16 cellular contexts compared by ENCODE assay signal in the genomic region with DNA sequence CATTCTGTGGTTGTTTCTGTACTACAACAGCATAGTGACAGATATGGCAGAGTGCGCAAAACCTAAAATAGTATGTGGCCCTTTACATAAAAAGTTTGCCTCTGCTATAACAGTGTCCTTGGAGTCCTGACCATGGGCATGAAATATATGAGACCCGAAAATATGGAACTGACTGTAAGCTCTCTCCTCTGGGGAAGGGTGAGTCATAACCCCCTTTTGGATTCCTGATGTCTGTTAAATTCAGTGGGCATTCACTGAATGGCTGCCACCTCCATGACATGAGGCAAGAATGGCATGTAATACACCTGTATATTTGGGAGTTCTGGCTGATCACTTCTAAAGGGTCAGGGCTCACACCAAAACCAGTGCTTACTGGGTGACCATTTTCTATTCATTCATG. TPM values are rescaled to one million over a fixed set of nuclear protein-coding genes. Genes with fewer than 3 reads are reported as not detected.
DNase-seq lines count a peak whose midpoint lies in the region; ATAC-seq, FAIRE-seq and TF ChIP-seq lines count a peak whose summit lies in the region.
"Had no signal": no experiment of that assay in that cellular context is flagged by ENCODE, and none has a peak within 500 bp of the region (broad histone marks: within the 10 kb centered on the region; RNA-seq: fewer than 3 reads in every experiment).

No MANE protein-coding gene starts in this region.

- no peak for TF ChIP-seq CTCF in liver (IDR thresholded peaks at IDR 0.05; ENCODE audit: low read depth, low read length, missing input control)
- no peak for TF ChIP-seq CTCF in HepG2 (CRISPR knock-in tag; IDR thresholded peaks at IDR 0.05)
- no peak for TF ChIP-seq CTCF in prostate gland (IDR thresholded peaks at IDR 0.05)

- no peaks in the 10 kb centered on the region for H4K20me1 ChIP-seq in HepG2 (ENCODE audit: insufficient read depth, low read length)

- H3K27me3 ChIP-seq in liver (ENCODE audit: control insufficient read depth in 4 of 4, insufficient read depth in 4 of 4, low read length in 3 of 4), result no peaks in the 10 kb centered on the region
- H3K27me3 ChIP-seq in HepG2 (ENCODE audit: control insufficient read depth in 1 of 2, insufficient read depth in 2 of 2, low read length in 2 of 2), result no peaks in the 10 kb centered on the region
- no peaks in the 10 kb centered on the region for H3K27me3 ChIP-seq in prostate gland (replicated peaks; ENCODE audit: insufficient read depth)
- H3K27me3 ChIP-seq: BLaER1 had no signal

- H3K4me3 ChIP-seq in liver (ENCODE audit: low read depth in 1 of 3, low read length in 3 of 3) (no peak overlapping the region), HepG2 (replicated peaks in 1 of 3; ENCODE audit: insufficient read depth in 1 of 3, low read depth in 2 of 3, low read length in 3 of 3) (no peak overlapping the region), prostate gland (no peak overlapping the region)
- H3K4me3 ChIP-seq: BLaER1 had no signal

- H3K79me2 ChIP-seq in HepG2 (ENCODE audit: insufficient read depth, low read length), result peaks cover 61% of the 10 kb centered on the region

- intact Hi-C loops in HepG2 (cut with micrococcal nuclease; ENCODE audit: unreplicated experiment), result no loop called here
- intact Hi-C loops in prostate gland (cut with DNase I), result no loop called here

- H3K9me3 ChIP-seq in liver (ENCODE audit: control insufficient read depth in 4 of 4, low read length in 3 of 4) (no peaks in the 10 kb centered on the region), HepG2 (ENCODE audit: low read length) (no peaks in the 10 kb centered on the region), prostate gland (no peaks in the 10 kb centered on the region)
- H3K9me3 ChIP-seq: BLaER1 had no signal

- H3K4me3 Mint-ChIP-seq in activated naive CD8-positive, alpha-beta T cell treated with anti-CD3 and anti-CD28 coated beads, Interleukin-2, amount 10 ng/mL, durations not matched to agents 7 days and 5 days, result peak overlapping the region; percentile 31
- peak overlapping the region in 4 of 10 donors; percentile 25 to 59 (median 48) for H3K4me3 Mint-ChIP-seq in naive thymus-derived CD8-positive, alpha-beta T cell

- H3K27ac Mint-ChIP-seq in activated naive CD8-positive, alpha-beta T cell treated with anti-CD3 and anti-CD28 coated beads, Interleukin-2, amount 10 ng/mL, durations not matched to agents 7 days and 5 days, result no peak overlapping the region
- peak overlapping the region in 6 of 10 donors; percentile 85 to 97 (median 91) for H3K27ac Mint-ChIP-seq in naive thymus-derived CD8-positive, alpha-beta T cell

- no peaks in the 10 kb centered on the region for H3K27me3 Mint-ChIP-seq in activated naive CD8-positive, alpha-beta T cell treated with anti-CD3 and anti-CD28 coated beads, Interleukin-2, amount 10 ng/mL, durations not matched to agents 7 days and 5 days
- no peaks in the 10 kb centered on the region for H3K27me3 Mint-ChIP-seq in naive thymus-derived CD8-positive, alpha-beta T cell

- in situ Hi-C loops in HepG2 (cut with HindIII; ENCODE audit: extremely low pct_ligation_motif_present, low pct_unique_long_range_greater_than_20kb), result no loop called here

- TF ChIP-seq RAD21 in liver (IDR thresholded peaks at IDR 0.05) (no peak), HepG2 (CRISPR knock-in tag; IDR thresholded peaks at IDR 0.05) (no peak)

- H3K9ac ChIP-seq in liver (ENCODE audit: low read depth in 1 of 2, low read length in 2 of 2), result no peak overlapping the region
- no peak overlapping the region for H3K9ac ChIP-seq in HepG2 (ENCODE audit: insufficient read depth, low read depth, low read length)

- no peaks in the 10 kb centered on the region for H3K36me3 ChIP-seq in liver (ENCODE audit: control insufficient read depth in 4 of 4, insufficient read depth in 3 of 4, low read depth in 1 of 4, low read length in 3 of 4)
- no peaks in the 10 kb centered on the region for H3K36me3 ChIP-seq in HepG2 (replicated peaks in 1 of 2; ENCODE audit: control insufficient read depth in 1 of 2, insufficient read depth in 2 of 2, low read length in 2 of 2)
- H3K36me3 ChIP-seq in prostate gland, result no peaks in the 10 kb centered on the region
- H3K36me3 ChIP-seq: BLaER1 had no signal

- peaks cover 20% of the 10 kb centered on the region for H3K36me3 Mint-ChIP-seq in activated naive CD8-positive, alpha-beta T cell treated with anti-CD3 and anti-CD28 coated beads, Interleukin-2, amount 10 ng/mL, durations not matched to agents 7 days and 5 days
- peaks cover 0 to 2% (median 0%) of the 10 kb centered on the region in 3 donors for H3K36me3 Mint-ChIP-seq in naive thymus-derived CD8-positive, alpha-beta T cell

- DNase-seq in HepG2 (ENCODE audit: low spot score), result no peak
- DNase-seq in activated naive CD8-positive, alpha-beta T cell treated with anti-CD3 and anti-CD28 coated beads, Interleukin-2, amount 10 ng/mL, durations not matched to agents 7 days and 5 days, result no peak
- DNase-seq in naive thymus-derived CD8-positive, alpha-beta T cell, result no peak
- no peak for DNase-seq in GDM1 (lab: John Stamatoyannopoulos, UW)
- DNase-seq in prostate gland (ENCODE audit: low spot score), result no peak
- no peak for DNase-seq in kidney tubule cell (ENCODE audit: low spot score)
- DNase-seq: GF-D8, midbrain, MM.1S, NCI-H446, T-helper 9 cell had no signal

- no peaks in the 10 kb centered on the region for H3K9me3 Mint-ChIP-seq in activated naive CD8-positive, alpha-beta T cell treated with anti-CD3 and anti-CD28 coated beads, Interleukin-2, amount 10 ng/mL, durations not matched to agents 7 days and 5 days
- no peaks in the 10 kb centered on the region for H3K9me3 Mint-ChIP-seq in naive thymus-derived CD8-positive, alpha-beta T cell

- BruUV-seq in HepG2 (replicated peaks; lab: Mats Ljungman, UMichigan), result no TSS peak

- CTCF ChIA-PET in HepG2 (lab: Yijun Ruan, JAX; ENCODE audit: low intra/inter-chr PET ratio, low total read pairs), result no interaction called here

- no peak overlapping the region for H2AFZ ChIP-seq in HepG2 (ENCODE audit: low read length)

- TF ChIP-seq POLR2A in HepG2 (IDR thresholded peaks at IDR 0.05; ENCODE audit: insufficient read depth in 1 of 2, low read depth in 2 of 2, low read length in 2 of 2) (no peak), prostate gland (IDR thresholded peaks at IDR 0.05) (no peak)

- WGBS in liver, result 64% methylated on average over 2 of the region's 2 CpGs
- WGBS in HepG2 (ENCODE audit: low lambda C conversion rate), result 98% methylated on average over 2 of the region's 2 CpGs
- 68% methylated on average over 2 of the region's 2 CpGs for WGBS in prostate gland

- ATAC-seq in HepG2 (no peak), HG03565 (IDR thresholded peaks at IDR 0.05; ENCODE audit: unreplicated experiment) (no peak)
- no peak for ATAC-seq in activated naive CD8-positive, alpha-beta T cell treated with anti-CD3 and anti-CD28 coated beads, Interleukin-2, amount 10 ng/mL, durations not matched to agents 7 days and 5 days (ENCODE audit: low read depth)
- no peak for ATAC-seq in naive thymus-derived CD8-positive, alpha-beta T cell
- ATAC-seq: esophagus mucosa had no signal

- FAIRE-seq in HepG2 (lab: Jason Lieb, UNC), result no peak
- FAIRE-seq: RCC 7860 had no signal

- no peak overlapping the region for H3K4me2 ChIP-seq in HepG2 (ENCODE audit: low read depth, low read length)

- H3K4me1 ChIP-seq in liver (ENCODE audit: control insufficient read depth in 4 of 4, insufficient read depth in 4 of 4, low read length in 3 of 4) (peaks cover 17 to 65% (median 45%) of the 10 kb centered on the region in 4 donors), HepG2 (ENCODE audit: insufficient read depth, low read length) (peaks cover 100% of the 10 kb centered on the region), prostate gland (replicated peaks) (peaks cover 45% of the 10 kb centered on the region)

- H3K27ac ChIP-seq in liver (ENCODE audit: low read depth in 1 of 2, low read length in 2 of 2) (peak overlapping the region; percentile 81 to 92), HepG2 (ENCODE audit: extremely low read length, insufficient read depth, low read length) (no peak overlapping the region), prostate gland (no peak overlapping the region)
- H3K27ac ChIP-seq: BLaER1 had no signal

- POLR2A ChIA-PET in HepG2 (lab: Yijun Ruan, JAX), result no interaction called here
- POLR2A ChIA-PET in activated naive CD8-positive, alpha-beta T cell treated with anti-CD3 and anti-CD28 coated beads, Interleukin-2, amount 10 ng/mL, durations not matched to agents 7 days and 5 days (lab: Charles Lee), result interaction anchor here (3.3 to 4.4 kb wide), 2 partner anchors 21 to 33 kb away, joined by 19 to 33 read pairs; no protein-coding TSS in a partner anchor
- POLR2A ChIA-PET in naive thymus-derived CD8-positive, alpha-beta T cell (lab: Charles Lee), result interaction anchor here (1.3 to 15.4 kb wide), 6 partner anchors 16 to 53 kb away, joined by 4 to 250 read pairs (median 6); no protein-coding TSS in a partner anchor

- peaks cover 70% of the 10 kb centered on the region for H3K4me1 Mint-ChIP-seq in activated naive CD8-positive, alpha-beta T cell treated with anti-CD3 and anti-CD28 coated beads, Interleukin-2, amount 10 ng/mL, durations not matched to agents 7 days and 5 days
- H3K4me1 Mint-ChIP-seq in naive thymus-derived CD8-positive, alpha-beta T cell, result peaks cover 48 to 52% (median 50%) of the 10 kb centered on the region in 4 donors

- TF ChIP-seq EP300 in HepG2 (IDR thresholded peaks at IDR 0.05; ENCODE audit: low read depth in 2 of 2, low read length in 2 of 2) (no peak), HepG2 (CRISPR knock-in tag; IDR thresholded peaks at IDR 0.05; ENCODE audit: borderline replicate concordance) (no peak)

RNA-seq across cellular contexts. Expression of gene TBC1D2B, which starts 6.1 kb away (rescaled TPM):
- 100 to 1,000 TPM in 1 of 2 donors, 1 to 10 TPM in 1; 8.4 to 119 TPM for total RNA-seq in liver
- polyA plus RNA-seq in liver, result 10 to 100 TPM; 18.7 to 25.2 TPM
- 7.9 and 10.1 TPM in 2 replicates for total RNA-seq in HepG2 (2016; rRNA removed; fragmentation: Illumina TruSeq; extraction: Trizol)
- 4.1 and 5.1 TPM in 2 replicates for total RNA-seq in HepG2 (2016; cell fraction: cytosol; rRNA removed; fragmentation: Illumina TruSeq; extraction: Trizol; ENCODE audit: low read depth)
- 7.4 and 10.4 TPM in 2 replicates for total RNA-seq in HepG2 (2016; cell fraction: insoluble cytoplasmic fraction; rRNA removed; fragmentation: Illumina TruSeq; extraction: Trizol)
- total RNA-seq in HepG2 (2016; cell fraction: membrane; rRNA removed; fragmentation: Illumina TruSeq; extraction: Trizol), result 4.5 and 5.3 TPM in 2 replicates
- total RNA-seq in HepG2 (2016; cell fraction: nucleus; rRNA removed; fragmentation: Illumina TruSeq; extraction: Trizol), result 12.1 and 12.6 TPM in 2 replicates
- polyA plus RNA-seq in HepG2 (2011; rRNA removed), result 14.4 and 18.8 TPM in 2 replicates
- polyA plus RNA-seq in HepG2 (2011; cell fraction: cytosol; rRNA removed), result 8.9 and 11.2 TPM in 2 replicates
- 36.0 and 41.0 TPM in 2 replicates for polyA plus RNA-seq in HepG2 (2011; cell fraction: nucleus; rRNA removed)
- 7.6 and 13.3 TPM in 2 replicates for polyA plus RNA-seq in HepG2 (2012)
- 0.70 and 0.78 TPM in 2 replicates for polyA plus RNA-seq in HepG2 (2016; cell fraction: cytosol; fragmentation: Illumina TruSeq; extraction: Trizol; ENCODE audit: low read depth)
- 5.9 and 9.0 TPM in 2 replicates for polyA plus RNA-seq in HepG2 (2016; cell fraction: insoluble cytoplasmic fraction; fragmentation: Illumina TruSeq; extraction: Trizol; ENCODE audit: low read depth)
- 1.7 and 1.9 TPM in 2 replicates for polyA plus RNA-seq in HepG2 (2016; cell fraction: membrane; fragmentation: Illumina TruSeq; extraction: Trizol; ENCODE audit: low read depth)
- 16.5 and 18.2 TPM in 2 replicates for polyA plus RNA-seq in HepG2 (2016; cell fraction: nucleus; fragmentation: Illumina TruSeq; extraction: Trizol; ENCODE audit: insufficient read depth, low read depth)
- polyA minus RNA-seq in HepG2 (2011; rRNA and poly(A)+ RNA removed; ENCODE audit: low replicate concordance), result 27.1 and 31.4 TPM in 2 replicates
- 8.7 and 10.4 TPM in 2 replicates for polyA minus RNA-seq in HepG2 (2011; cell fraction: cytosol; rRNA and poly(A)+ RNA removed)
- 28.2 and 32.3 TPM in 2 replicates for polyA minus RNA-seq in HepG2 (2011; cell fraction: nucleus; rRNA and poly(A)+ RNA removed)
- 100 to 1,000 TPM; 123 to 125 TPM for total RNA-seq in activated naive CD8-positive, alpha-beta T cell treated with anti-CD3 and anti-CD28 coated beads, Interleukin-2, amount 10 ng/mL, durations not matched to agents 7 days and 5 days
- 10 to 100 TPM; 78.3 to 82.1 TPM for total RNA-seq in naive thymus-derived CD8-positive, alpha-beta T cell
- 10 to 100 TPM in 1 of 3 donors, 1 to 10 TPM in 2; 8.1 to 14.0 (median 8.5) TPM for polyA plus RNA-seq in naive thymus-derived CD8-positive, alpha-beta T cell
- 10 to 100 TPM; 21.5 to 49.5 TPM for total RNA-seq in prostate gland

RNA-seq across cellular contexts. Expression of gene SH2D7, which starts 21.0 kb away (rescaled TPM):
- total RNA-seq in liver, result not detected
- not detected for polyA plus RNA-seq in liver
- total RNA-seq in HepG2 (2016; rRNA removed; fragmentation: Illumina TruSeq; extraction: Trizol), result not detected in 2 replicates
- total RNA-seq in HepG2 (2016; cell fraction: cytosol; rRNA removed; fragmentation: Illumina TruSeq; extraction: Trizol; ENCODE audit: low read depth), result not detected in 2 replicates
- not detected in 2 replicates for total RNA-seq in HepG2 (2016; cell fraction: insoluble cytoplasmic fraction; rRNA removed; fragmentation: Illumina TruSeq; extraction: Trizol)
- not detected in 2 replicates for total RNA-seq in HepG2 (2016; cell fraction: membrane; rRNA removed; fragmentation: Illumina TruSeq; extraction: Trizol)
- not detected in 2 replicates for total RNA-seq in HepG2 (2016; cell fraction: nucleus; rRNA removed; fragmentation: Illumina TruSeq; extraction: Trizol)
- polyA plus RNA-seq in HepG2 (2011; rRNA removed), result not detected in 2 replicates
- polyA plus RNA-seq in HepG2 (2011; cell fraction: cytosol; rRNA removed), result not detected in 2 replicates
- not detected in 2 replicates for polyA plus RNA-seq in HepG2 (2011; cell fraction: nucleus; rRNA removed)
- polyA plus RNA-seq in HepG2 (2012), result 0.05 TPM in 1 of 2 replicates, not detected in the other
- polyA plus RNA-seq in HepG2 (2016; cell fraction: cytosol; fragmentation: Illumina TruSeq; extraction: Trizol; ENCODE audit: low read depth), result not detected in 2 replicates
- polyA plus RNA-seq in HepG2 (2016; cell fraction: insoluble cytoplasmic fraction; fragmentation: Illumina TruSeq; extraction: Trizol; ENCODE audit: low read depth), result not detected in 2 replicates
- polyA plus RNA-seq in HepG2 (2016; cell fraction: membrane; fragmentation: Illumina TruSeq; extraction: Trizol; ENCODE audit: low read depth), result not detected in 2 replicates
- polyA plus RNA-seq in HepG2 (2016; cell fraction: nucleus; fragmentation: Illumina TruSeq; extraction: Trizol; ENCODE audit: insufficient read depth, low read depth), result not detected in 2 replicates
- polyA minus RNA-seq in HepG2 (2011; rRNA and poly(A)+ RNA removed; ENCODE audit: low replicate concordance), result not detected in 2 replicates
- not detected in 2 replicates for polyA minus RNA-seq in HepG2 (2011; cell fraction: cytosol; rRNA and poly(A)+ RNA removed)
- not detected in 2 replicates for polyA minus RNA-seq in HepG2 (2011; cell fraction: nucleus; rRNA and poly(A)+ RNA removed)
- total RNA-seq in activated naive CD8-positive, alpha-beta T cell treated with anti-CD3 and anti-CD28 coated beads, Interleukin-2, amount 10 ng/mL, durations not matched to agents 7 days and 5 days, result under 1 TPM in 1 of 2 experiments, not detected in 1; 0.11 TPM
- total RNA-seq in naive thymus-derived CD8-positive, alpha-beta T cell, result not detected
- polyA plus RNA-seq in naive thymus-derived CD8-positive, alpha-beta T cell, result under 1 TPM in 1 of 3 donors, not detected in 2; 0.19 TPM
- under 1 TPM in 1 of 2 donors, not detected in 1; 0.28 TPM for total RNA-seq in prostate gland
- total RNA-seq: esophagus mucosa had no signal

RNA-seq across cellular contexts. Expression of gene CIB2, which starts 59.9 kb away (rescaled TPM):
- total RNA-seq in liver, result 1 to 10 TPM in 1 of 2 donors, under 1 TPM in 1; 0.25 to 2.2 TPM
- under 1 TPM; 0.36 to 0.70 TPM for polyA plus RNA-seq in liver
- 1.5 and 1.8 TPM in 2 replicates for total RNA-seq in HepG2 (2016; rRNA removed; fragmentation: Illumina TruSeq; extraction: Trizol)
- 6.0 and 7.3 TPM in 2 replicates for total RNA-seq in HepG2 (2016; cell fraction: cytosol; rRNA removed; fragmentation: Illumina TruSeq; extraction: Trizol; ENCODE audit: low read depth)
- total RNA-seq in HepG2 (2016; cell fraction: insoluble cytoplasmic fraction; rRNA removed; fragmentation: Illumina TruSeq; extraction: Trizol), result 1.6 and 2.2 TPM in 2 replicates
- total RNA-seq in HepG2 (2016; cell fraction: membrane; rRNA removed; fragmentation: Illumina TruSeq; extraction: Trizol), result 6.9 and 9.0 TPM in 2 replicates
- 0.63 and 0.84 TPM in 2 replicates for total RNA-seq in HepG2 (2016; cell fraction: nucleus; rRNA removed; fragmentation: Illumina TruSeq; extraction: Trizol)
- 1.4 and 4.5 TPM in 2 replicates for polyA plus RNA-seq in HepG2 (2011; rRNA removed)
- 1.5 and 2.4 TPM in 2 replicates for polyA plus RNA-seq in HepG2 (2011; cell fraction: cytosol; rRNA removed)
- polyA plus RNA-seq in HepG2 (2011; cell fraction: nucleus; rRNA removed), result 0.19 and 0.87 TPM in 2 replicates
- 2.2 and 3.7 TPM in 2 replicates for polyA plus RNA-seq in HepG2 (2012)
- 13.6 and 14.5 TPM in 2 replicates for polyA plus RNA-seq in HepG2 (2016; cell fraction: cytosol; fragmentation: Illumina TruSeq; extraction: Trizol; ENCODE audit: low read depth)
- polyA plus RNA-seq in HepG2 (2016; cell fraction: insoluble cytoplasmic fraction; fragmentation: Illumina TruSeq; extraction: Trizol; ENCODE audit: low read depth), result 3.1 and 4.0 TPM in 2 replicates
- polyA plus RNA-seq in HepG2 (2016; cell fraction: membrane; fragmentation: Illumina TruSeq; extraction: Trizol; ENCODE audit: low read depth), result 13.2 TPM in 2 replicates
- 2.5 and 2.6 TPM in 2 replicates for polyA plus RNA-seq in HepG2 (2016; cell fraction: nucleus; fragmentation: Illumina TruSeq; extraction: Trizol; ENCODE audit: insufficient read depth, low read depth)
- polyA minus RNA-seq in HepG2 (2011; rRNA and poly(A)+ RNA removed; ENCODE audit: low replicate concordance), result 1.3 and 2.2 TPM in 2 replicates
- polyA minus RNA-seq in HepG2 (2011; cell fraction: cytosol; rRNA and poly(A)+ RNA removed), result 1.8 TPM in 1 of 2 replicates, not detected in the other
- polyA minus RNA-seq in HepG2 (2011; cell fraction: nucleus; rRNA and poly(A)+ RNA removed), result 0.77 TPM in 1 of 2 replicates, not detected in the other
- 1 to 10 TPM in 1 of 2 experiments, under 1 TPM in 1; 0.88 to 1.5 TPM for total RNA-seq in activated naive CD8-positive, alpha-beta T cell treated with anti-CD3 and anti-CD28 coated beads, Interleukin-2, amount 10 ng/mL, durations not matched to agents 7 days and 5 days
- total RNA-seq in naive thymus-derived CD8-positive, alpha-beta T cell, result 1 to 10 TPM; 1.2 to 1.6 TPM
- 1 to 10 TPM; 1.4 to 3.4 (median 2.5) TPM for polyA plus RNA-seq in naive thymus-derived CD8-positive, alpha-beta T cell
- total RNA-seq in prostate gland, result 10 to 100 TPM; 16.7 to 23.0 TPM

Comparison
In these comparisons a context has a peak if more than half of its experiments do, and no peak if none do; other contexts are left out.
1. H3K27ac ChIP-seq: peak in liver (2 of 2); none in HepG2 (single experiment) and prostate gland (0 of 2).